ENCODE assay signal across 12 cellular contexts in genomic region chr1:51488372-51489050, GRCh38. TPM values are rescaled to one million over a fixed set of nuclear protein-coding genes. Genes with fewer than 3 reads are reported as not detected.
A peak's percentile ranks its signal among the peaks of the same experiment; 100 is the strongest.
DNase-seq lines count a peak whose midpoint lies in the region; ATAC-seq and TF ChIP-seq lines count a peak whose summit lies in the region.
"Had no signal": no experiment of that assay in that cellular context is flagged by ENCODE, and none has a peak within 500 bp of the region (broad histone marks: within the 10 kb centered on the region; RNA-seq: fewer than 3 reads in every experiment).

No MANE protein-coding gene starts in this region.

- no peaks in the 10 kb centered on the region for H3K36me3 ChIP-seq in GM23338 (ENCODE audit: insufficient read depth)
- H3K36me3 ChIP-seq in psoas muscle (ENCODE audit: insufficient read depth in 1 of 2, low read depth in 1 of 2): no peaks in the 10 kb centered on the region

- H3F3A ChIP-seq in GM23338 (replicated peaks; ENCODE audit: low read depth): no peaks in the 10 kb centered on the region

- no peak for TF ChIP-seq CTCF in GM23338 (conservative IDR thresholded peaks at IDR 0.05; ENCODE audit: low read depth in 2 of 2)
- no peak for TF ChIP-seq CTCF in psoas muscle (IDR thresholded peaks at IDR 0.05)

- ATAC-seq in GM23338 (no peak), psoas muscle (peak in 2 of 4 donors; percentile 14 to 55), HG02571 (IDR thresholded peaks at IDR 0.05; ENCODE audit: unreplicated experiment) (no peak), GM19035 (IDR thresholded peaks at IDR 0.05; ENCODE audit: unreplicated experiment) (no peak)

- H3K4me1 Mint-ChIP-seq in GM23338: no peaks in the 10 kb centered on the region; the same call in 2 of the 3 replicates
- H3K4me1 Mint-ChIP-seq in activated T-helper 2 cell treated with anti-CD3 and anti-CD28 coated beads, Interferon-gamma antibody, Interleukin-2, Interleukin-4, amounts not matched to agents 10 μg/mL and 5 μg/mL and 100 μg/mL, durations not matched to agents 14 hours and 24 hours and 36 hours (ENCODE audit: low read depth): peaks cover 19% of the 10 kb centered on the region

- peaks cover 2% of the 10 kb centered on the region for H3K27me3 Mint-ChIP-seq in GM23338 (ENCODE audit: insufficient read depth, low read depth, poor library complexity)
- no peaks in the 10 kb centered on the region for H3K27me3 Mint-ChIP-seq in activated T-helper 2 cell treated with anti-CD3 and anti-CD28 coated beads, Interferon-gamma antibody, Interleukin-2, Interleukin-4, amounts not matched to agents 10 μg/mL and 5 μg/mL and 100 μg/mL, durations not matched to agents 14 hours and 24 hours and 36 hours (ENCODE audit: low read depth)

- H3K27ac Mint-ChIP-seq in GM23338: peak overlapping the region; percentile 37; the same call in 1 of the 2 replicates
- H3K27ac Mint-ChIP-seq in activated T-helper 2 cell treated with anti-CD3 and anti-CD28 coated beads, Interferon-gamma antibody, Interleukin-2, Interleukin-4, amounts not matched to agents 10 μg/mL and 5 μg/mL and 100 μg/mL, durations not matched to agents 14 hours and 24 hours and 36 hours: peak overlapping the region; percentile 1

- no peaks in the 10 kb centered on the region for H3K27me3 ChIP-seq in GM23338 (ENCODE audit: insufficient read depth)
- no peaks in the 10 kb centered on the region for H3K27me3 ChIP-seq in psoas muscle (ENCODE audit: insufficient read depth in 3 of 3, low read length in 2 of 3)

- peaks cover 7% of the 10 kb centered on the region; the same call in 1 of the 2 replicates for H4K20me1 ChIP-seq in GM23338 (replicated peaks; ENCODE audit: insufficient read depth)

- H2AFZ ChIP-seq in GM23338: no peak overlapping the region

- H3K27ac ChIP-seq in GM23338 (ENCODE audit: low read depth) (peak overlapping the region; percentile 23; the same call in 1 of the 2 replicates), psoas muscle (peak overlapping the region; percentile 28)
- H3K27ac ChIP-seq: VCaP had no signal

- no peak overlapping the region for H3K4me3 Mint-ChIP-seq in GM23338
- no peak overlapping the region for H3K4me3 Mint-ChIP-seq in activated T-helper 2 cell treated with anti-CD3 and anti-CD28 coated beads, Interferon-gamma antibody, Interleukin-2, Interleukin-4, amounts not matched to agents 10 μg/mL and 5 μg/mL and 100 μg/mL, durations not matched to agents 14 hours and 24 hours and 36 hours (ENCODE audit: low read depth)

- H3K4me1 ChIP-seq in GM23338 (ENCODE audit: insufficient read depth): no peaks in the 10 kb centered on the region
- H3K4me1 ChIP-seq in psoas muscle: peaks cover 47% of the 10 kb centered on the region

- no peaks in the 10 kb centered on the region; the same call in 2 of the 3 replicates for H3K36me3 Mint-ChIP-seq in GM23338 (ENCODE audit: low read depth)
- peaks cover 21% of the 10 kb centered on the region for H3K36me3 Mint-ChIP-seq in activated T-helper 2 cell treated with anti-CD3 and anti-CD28 coated beads, Interferon-gamma antibody, Interleukin-2, Interleukin-4, amounts not matched to agents 10 μg/mL and 5 μg/mL and 100 μg/mL, durations not matched to agents 14 hours and 24 hours and 36 hours (ENCODE audit: low read depth)

- intact Hi-C loops in activated T-helper 2 cell treated with anti-CD3 and anti-CD28 coated beads, Interferon-gamma antibody, Interleukin-2, Interleukin-4, amounts not matched to agents 10 μg/mL and 5 μg/mL and 100 μg/mL, durations not matched to agents 14 hours and 24 hours and 36 hours (cut with micrococcal nuclease): no loop called here
- intact Hi-C loops in psoas muscle (cut with DNase I): no loop called here

- H3K9me2 ChIP-seq in GM23338 (ENCODE audit: insufficient read depth): no peaks in the 10 kb centered on the region

- H3K4me2 ChIP-seq in GM23338: no peak overlapping the region

- peaks cover 75% of the 10 kb centered on the region for H3K79me2 ChIP-seq in GM23338 (replicated peaks; ENCODE audit: insufficient read depth)

- peak; percentile 2 for DNase-seq in GM23338 (ENCODE audit: low spot score)
- no peak for DNase-seq in activated T-helper 2 cell treated with anti-CD3 and anti-CD28 coated beads, Interferon-gamma antibody, Interleukin-2, Interleukin-4, amounts not matched to agents 10 μg/mL and 5 μg/mL and 100 μg/mL, durations not matched to agents 14 hours and 24 hours and 36 hours (ENCODE audit: low spot score)
- DNase-seq in glomerular visceral epithelial cell (ENCODE audit: extremely low spot score): peak; percentile 6
- DNase-seq in psoas muscle: no peak
- DNase-seq in DMS 273 (lab: John Stamatoyannopoulos, UW; ENCODE audit: unreplicated experiment): no peak
- no peak for DNase-seq in KBM-7
- DNase-seq: activated T-cell treated with anti-CD3 and anti-CD28 coated beads, Interleukin-2, amount 50 U/mL, for 1 hour; aorta; NCI-H524 had no signal

- in situ Hi-C loops in KBM-7 (cut with MboI; ENCODE audit: low pct_unique_long_range_greater_than_20kb, low sequenced_read_pairs): no loop called here

- H3K9me3 ChIP-seq in psoas muscle: no peaks in the 10 kb centered on the region

- H3K4me3 ChIP-seq in GM23338 (no peak overlapping the region), psoas muscle (no peak overlapping the region)

- WGBS in psoas muscle, 3 donors: 59 to 68% (median 66%) methylated on average over 4 of the region's 4 CpGs

- H3K9me3 Mint-ChIP-seq in GM23338: no peaks in the 10 kb centered on the region; the same call in 2 of the 3 replicates
- no peaks in the 10 kb centered on the region for H3K9me3 Mint-ChIP-seq in activated T-helper 2 cell treated with anti-CD3 and anti-CD28 coated beads, Interferon-gamma antibody, Interleukin-2, Interleukin-4, amounts not matched to agents 10 μg/mL and 5 μg/mL and 100 μg/mL, durations not matched to agents 14 hours and 24 hours and 36 hours

TF ChIP-seq in GM23338, 12 proteins besides CTCF, POLR2A, EP300 and RAD21 (continues in another document):
- TF ChIP-seq CREB1 (CRISPR knock-in tag; IDR thresholded peaks at IDR 0.05; ENCODE audit: low read depth) (no peak), POLR2AphosphoS5 (IDR thresholded peaks at IDR 0.05; ENCODE audit: low read depth) (no peak)
- TF ChIP-seq, protein P1, sequence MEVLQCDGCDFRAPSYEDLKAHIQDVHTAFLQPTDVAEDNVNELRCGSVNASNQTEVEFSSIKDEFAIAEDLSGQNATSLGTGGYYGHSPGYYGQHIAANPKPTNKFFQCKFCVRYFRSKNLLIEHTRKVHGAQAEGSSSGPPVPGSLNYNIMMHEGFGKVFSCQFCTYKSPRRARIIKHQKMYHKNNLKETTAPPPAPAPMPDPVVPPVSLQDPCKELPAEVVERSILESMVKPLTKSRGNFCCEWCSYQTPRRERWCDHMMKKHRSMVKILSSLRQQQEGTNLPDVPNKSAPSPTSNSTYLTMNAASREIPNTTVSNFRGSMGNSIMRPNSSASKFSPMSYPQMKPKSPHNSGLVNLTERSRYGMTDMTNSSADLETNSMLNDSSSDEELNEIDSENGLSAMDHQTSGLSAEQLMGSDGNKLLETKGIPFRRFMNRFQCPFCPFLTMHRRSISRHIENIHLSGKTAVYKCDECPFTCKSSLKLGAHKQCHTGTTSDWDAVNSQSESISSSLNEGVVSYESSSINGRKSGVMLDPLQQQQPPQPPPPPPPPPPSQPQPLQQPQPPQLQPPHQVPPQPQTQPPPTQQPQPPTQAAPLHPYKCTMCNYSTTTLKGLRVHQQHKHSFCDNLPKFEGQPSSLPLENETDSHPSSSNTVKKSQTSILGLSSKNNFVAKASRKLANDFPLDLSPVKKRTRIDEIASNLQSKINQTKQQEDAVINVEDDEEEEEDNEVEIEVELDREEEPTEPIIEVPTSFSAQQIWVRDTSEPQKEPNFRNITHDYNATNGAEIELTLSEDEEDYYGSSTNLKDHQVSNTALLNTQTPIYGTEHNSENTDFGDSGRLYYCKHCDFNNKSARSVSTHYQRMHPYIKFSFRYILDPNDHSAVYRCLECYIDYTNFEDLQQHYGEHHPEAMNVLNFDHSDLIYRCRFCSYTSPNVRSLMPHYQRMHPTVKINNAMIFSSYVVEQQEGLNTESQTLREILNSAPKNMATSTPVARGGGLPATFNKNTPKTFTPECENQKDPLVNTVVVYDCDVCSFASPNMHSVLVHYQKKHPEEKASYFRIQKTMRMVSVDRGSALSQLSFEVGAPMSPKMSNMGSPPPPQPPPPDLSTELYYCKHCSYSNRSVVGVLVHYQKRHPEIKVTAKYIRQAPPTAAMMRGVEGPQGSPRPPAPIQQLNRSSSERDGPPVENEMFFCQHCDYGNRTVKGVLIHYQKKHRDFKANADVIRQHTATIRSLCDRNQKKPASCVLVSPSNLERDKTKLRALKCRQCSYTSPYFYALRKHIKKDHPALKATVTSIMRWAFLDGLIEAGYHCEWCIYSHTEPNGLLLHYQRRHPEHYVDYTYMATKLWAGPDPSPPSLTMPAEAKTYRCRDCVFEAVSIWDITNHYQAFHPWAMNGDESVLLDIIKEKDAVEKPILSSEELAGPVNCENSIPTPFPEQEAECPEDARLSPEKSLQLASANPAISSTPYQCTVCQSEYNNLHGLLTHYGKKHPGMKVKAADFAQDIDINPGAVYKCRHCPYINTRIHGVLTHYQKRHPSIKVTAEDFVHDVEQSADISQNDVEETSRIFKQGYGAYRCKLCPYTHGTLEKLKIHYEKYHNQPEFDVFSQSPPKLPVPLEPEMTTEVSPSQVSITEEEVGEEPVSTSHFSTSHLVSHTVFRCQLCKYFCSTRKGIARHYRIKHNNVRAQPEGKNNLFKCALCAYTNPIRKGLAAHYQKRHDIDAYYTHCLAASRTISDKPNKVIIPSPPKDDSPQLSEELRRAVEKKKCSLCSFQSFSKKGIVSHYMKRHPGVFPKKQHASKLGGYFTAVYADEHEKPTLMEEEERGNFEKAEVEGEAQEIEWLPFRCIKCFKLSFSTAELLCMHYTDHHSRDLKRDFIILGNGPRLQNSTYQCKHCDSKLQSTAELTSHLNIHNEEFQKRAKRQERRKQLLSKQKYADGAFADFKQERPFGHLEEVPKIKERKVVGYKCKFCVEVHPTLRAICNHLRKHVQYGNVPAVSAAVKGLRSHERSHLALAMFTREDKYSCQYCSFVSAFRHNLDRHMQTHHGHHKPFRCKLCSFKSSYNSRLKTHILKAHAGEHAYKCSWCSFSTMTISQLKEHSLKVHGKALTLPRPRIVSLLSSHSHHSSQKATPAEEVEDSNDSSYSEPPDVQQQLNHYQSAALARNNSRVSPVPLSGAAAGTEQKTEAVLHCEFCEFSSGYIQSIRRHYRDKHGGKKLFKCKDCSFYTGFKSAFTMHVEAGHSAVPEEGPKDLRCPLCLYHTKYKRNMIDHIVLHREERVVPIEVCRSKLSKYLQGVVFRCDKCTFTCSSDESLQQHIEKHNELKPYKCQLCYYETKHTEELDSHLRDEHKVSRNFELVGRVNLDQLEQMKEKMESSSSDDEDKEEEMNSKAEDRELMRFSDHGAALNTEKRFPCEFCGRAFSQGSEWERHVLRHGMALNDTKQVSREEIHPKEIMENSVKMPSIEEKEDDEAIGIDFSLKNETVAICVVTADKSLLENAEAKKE (CRISPR knock-in tag; IDR thresholded peaks at IDR 0.05): no peak

RNA-seq across cellular contexts. Expression of gene EPS15, which starts 30.6 kb away (rescaled TPM):
- 76.5 and 86.1 TPM in 2 replicates for total RNA-seq in GM23338 (2014; rRNA removed; shearing (Covaris generic))
- polyA plus RNA-seq in GM23338 (2016; fragmentation: Nextera tagmentation; extraction: Ambion mirVana) (24.9 and 31.0 TPM in 2 replicates), psoas muscle (10 to 100 TPM in 2 of 3 donors, 1 to 10 TPM in 1; 9.8 to 46.1 (median 21.7) TPM)
- 50.1 and 54.1 TPM in 2 replicates for total RNA-seq in activated T-helper 2 cell treated with anti-CD3 and anti-CD28 coated beads, Interferon-gamma antibody, Interleukin-2, Interleukin-4, amounts not matched to agents 10 μg/mL and 5 μg/mL and 100 μg/mL, durations not matched to agents 14 hours and 24 hours and 36 hours
- total RNA-seq in psoas muscle: 10 to 100 TPM; 42.6 to 71.9 (median 54.1) TPM

Comparison
In these comparisons a context has a peak if more than half of its experiments do, and no peak if none do; other contexts are left out.
1. DNase-seq: peak in GM23338 (single experiment) and glomerular visceral epithelial cell (single experiment); none in activated T-helper 2 cell treated with anti-CD3 and anti-CD28 coated beads, Interferon-gamma antibody, Interleukin-2, Interleukin-4, amounts not matched to agents 10 μg/mL and 5 μg/mL and 100 μg/mL, durations not matched to agents 14 hours and 24 hours and 36 hours (single experiment), psoas muscle (0 of 2), DMS 273 (single experiment) and KBM-7 (single experiment).